1 cellular context compared by ENCODE assay signal in genomic region chr10:48526846-48527505, GRCh38.
TF ChIP-seq lines count a peak whose summit lies in the region.

No MANE protein-coding gene starts in this region.

TF ChIP-seq in H1, 55 proteins besides CTCF, POLR2A, EP300 and RAD21 (continued from another document):
- TF ChIP-seq RNF2 (IDR thresholded peaks at IDR 0.05; ENCODE audit: borderline replicate concordance, low read depth, low read length, missing control alignments, poor library complexity, severe bottlenecking) (no peak), BRCA1 (IDR thresholded peaks at IDR 0.05; ENCODE audit: low read depth, low read length) (no peak), ATF3 (IDR thresholded peaks at IDR 0.05; ENCODE audit: insufficient read depth, low read depth, low read length) (no peak), CHD1 (IDR thresholded peaks at IDR 0.05; ENCODE audit: low read depth, low read length) (no peak), FOSL1 (IDR thresholded peaks at IDR 0.05; ENCODE audit: insufficient read depth, low read depth, low read length) (no peak), EZH2 (IDR thresholded peaks at IDR 0.05; ENCODE audit: low read depth, low read length, severe bottlenecking) (no peak)
